ENCODE assay signal across 1 cellular context in genomic region chr4:6783111-6783981, GRCh38.
A peak's percentile ranks its signal among the peaks of the same experiment; 100 is the strongest.
TF ChIP-seq lines count a peak whose summit lies in the region.

No MANE protein-coding gene starts in this region.

TF ChIP-seq in HepG2, 621 proteins besides CTCF, POLR2A, EP300 and RAD21 (continued from another document and continues in another):
- TF ChIP-seq, protein P1, sequence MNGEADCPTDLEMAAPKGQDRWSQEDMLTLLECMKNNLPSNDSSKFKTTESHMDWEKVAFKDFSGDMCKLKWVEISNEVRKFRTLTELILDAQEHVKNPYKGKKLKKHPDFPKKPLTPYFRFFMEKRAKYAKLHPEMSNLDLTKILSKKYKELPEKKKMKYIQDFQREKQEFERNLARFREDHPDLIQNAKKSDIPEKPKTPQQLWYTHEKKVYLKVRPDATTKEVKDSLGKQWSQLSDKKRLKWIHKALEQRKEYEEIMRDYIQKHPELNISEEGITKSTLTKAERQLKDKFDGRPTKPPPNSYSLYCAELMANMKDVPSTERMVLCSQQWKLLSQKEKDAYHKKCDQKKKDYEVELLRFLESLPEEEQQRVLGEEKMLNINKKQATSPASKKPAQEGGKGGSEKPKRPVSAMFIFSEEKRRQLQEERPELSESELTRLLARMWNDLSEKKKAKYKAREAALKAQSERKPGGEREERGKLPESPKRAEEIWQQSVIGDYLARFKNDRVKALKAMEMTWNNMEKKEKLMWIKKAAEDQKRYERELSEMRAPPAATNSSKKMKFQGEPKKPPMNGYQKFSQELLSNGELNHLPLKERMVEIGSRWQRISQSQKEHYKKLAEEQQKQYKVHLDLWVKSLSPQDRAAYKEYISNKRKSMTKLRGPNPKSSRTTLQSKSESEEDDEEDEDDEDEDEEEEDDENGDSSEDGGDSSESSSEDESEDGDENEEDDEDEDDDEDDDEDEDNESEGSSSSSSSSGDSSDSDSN (CRISPR knock-in tag; IDR thresholded peaks at IDR 0.05), result peak; percentile 88
- TF ChIP-seq SUZ12 (IDR thresholded peaks at IDR 0.05; ENCODE audit: low read depth, low read length) (no peak), ZNF382 (CRISPR knock-in tag; IDR thresholded peaks at IDR 0.05; ENCODE audit: borderline replicate concordance) (no peak), ZNF180 (CRISPR knock-in tag; IDR thresholded peaks at IDR 0.05; ENCODE audit: borderline replicate concordance, low read depth) (no peak), ZNF878 (CRISPR knock-in tag; IDR thresholded peaks at IDR 0.05) (no peak), ZNF362 (CRISPR knock-in tag; IDR thresholded peaks at IDR 0.05; ENCODE audit: borderline replicate concordance) (no peak), DPF2 (CRISPR knock-in tag; IDR thresholded peaks at IDR 0.05; ENCODE audit: borderline replicate concordance, low read depth) (no peak), ZNF547 (CRISPR knock-in tag; IDR thresholded peaks at IDR 0.05) (no peak), KLF9 (CRISPR knock-in tag; IDR thresholded peaks at IDR 0.05; ENCODE audit: low read depth) (no peak), MAFF (IDR thresholded peaks at IDR 0.05; ENCODE audit: low read depth, low read length) (no peak), ATF1 (CRISPR knock-in tag; IDR thresholded peaks at IDR 0.05) (no peak), ZNF33B (CRISPR knock-in tag; IDR thresholded peaks at IDR 0.05) (no peak), ZNF703 (CRISPR knock-in tag; IDR thresholded peaks at IDR 0.05; ENCODE audit: borderline replicate concordance) (no peak), ZNF552 (CRISPR knock-in tag; IDR thresholded peaks at IDR 0.05; ENCODE audit: borderline replicate concordance) (no peak), ZNF800 (CRISPR knock-in tag; IDR thresholded peaks at IDR 0.05) (no peak), ZNF326 (CRISPR knock-in tag; IDR thresholded peaks at IDR 0.05; ENCODE audit: borderline replicate concordance) (no peak), ZNF629 (CRISPR knock-in tag; conservative IDR thresholded peaks at IDR 0.05) (no peak), FOXP1 (IDR thresholded peaks at IDR 0.05) (no peak), FOXP1 (CRISPR knock-in tag; IDR thresholded peaks at IDR 0.05) (no peak), ZNF251 (CRISPR knock-in tag; IDR thresholded peaks at IDR 0.05) (no peak), ZNF616 (CRISPR knock-in tag; IDR thresholded peaks at IDR 0.05; ENCODE audit: low read depth) (no peak), SMAD1 (CRISPR knock-in tag; IDR thresholded peaks at IDR 0.05; ENCODE audit: borderline replicate concordance, low read depth) (no peak), NFIB (CRISPR knock-in tag; IDR thresholded peaks at IDR 0.05; ENCODE audit: borderline replicate concordance) (no peak), HNF1B (CRISPR knock-in tag; IDR thresholded peaks at IDR 0.05) (0 out of 2 replicates have a peak, but pooled peaks have one; percentile 19), MBD4 (IDR thresholded peaks at IDR 0.05; ENCODE audit: borderline replicate concordance, low read length) (no peak), ZNF230 (CRISPR knock-in tag; IDR thresholded peaks at IDR 0.05) (no peak), RBFOX2 (IDR thresholded peaks at IDR 0.05; ENCODE audit: low read depth, low read length) (peak; percentile 86), ZNF891 (CRISPR knock-in tag; IDR thresholded peaks at IDR 0.05) (0 out of 2 replicates have a peak, but pooled peaks have one; percentile 41), SSRP1 (CRISPR knock-in tag; IDR thresholded peaks at IDR 0.05) (no peak), MAFG (CRISPR knock-in tag; IDR thresholded peaks at IDR 0.05) (no peak), ZNF143 (CRISPR knock-in tag; IDR thresholded peaks at IDR 0.05) (no peak), ZMYM4 (CRISPR knock-in tag; IDR thresholded peaks at IDR 0.05) (peak; percentile 49; the same call in 1 of the 2 replicates), ZNF225 (CRISPR knock-in tag; IDR thresholded peaks at IDR 0.05) (no peak), ZNF468 (CRISPR knock-in tag; IDR thresholded peaks at IDR 0.05) (no peak), NR2C2 (CRISPR knock-in tag; IDR thresholded peaks at IDR 0.05; ENCODE audit: borderline replicate concordance) (no peak; the same call in 1 of the 2 replicates), FOXK1 (CRISPR knock-in tag; IDR thresholded peaks at IDR 0.05; ENCODE audit: borderline replicate concordance, low read depth) (no peak), ZNF333 (CRISPR knock-in tag; IDR thresholded peaks at IDR 0.05; ENCODE audit: borderline replicate concordance) (no peak), ZKSCAN8 (CRISPR knock-in tag; IDR thresholded peaks at IDR 0.05; ENCODE audit: borderline replicate concordance) (no peak), ZNF749 (CRISPR knock-in tag; IDR thresholded peaks at IDR 0.05; ENCODE audit: borderline replicate concordance) (0 out of 2 replicates have a peak, but pooled peaks have one; percentile 73)
- TF ChIP-seq, protein P2, sequence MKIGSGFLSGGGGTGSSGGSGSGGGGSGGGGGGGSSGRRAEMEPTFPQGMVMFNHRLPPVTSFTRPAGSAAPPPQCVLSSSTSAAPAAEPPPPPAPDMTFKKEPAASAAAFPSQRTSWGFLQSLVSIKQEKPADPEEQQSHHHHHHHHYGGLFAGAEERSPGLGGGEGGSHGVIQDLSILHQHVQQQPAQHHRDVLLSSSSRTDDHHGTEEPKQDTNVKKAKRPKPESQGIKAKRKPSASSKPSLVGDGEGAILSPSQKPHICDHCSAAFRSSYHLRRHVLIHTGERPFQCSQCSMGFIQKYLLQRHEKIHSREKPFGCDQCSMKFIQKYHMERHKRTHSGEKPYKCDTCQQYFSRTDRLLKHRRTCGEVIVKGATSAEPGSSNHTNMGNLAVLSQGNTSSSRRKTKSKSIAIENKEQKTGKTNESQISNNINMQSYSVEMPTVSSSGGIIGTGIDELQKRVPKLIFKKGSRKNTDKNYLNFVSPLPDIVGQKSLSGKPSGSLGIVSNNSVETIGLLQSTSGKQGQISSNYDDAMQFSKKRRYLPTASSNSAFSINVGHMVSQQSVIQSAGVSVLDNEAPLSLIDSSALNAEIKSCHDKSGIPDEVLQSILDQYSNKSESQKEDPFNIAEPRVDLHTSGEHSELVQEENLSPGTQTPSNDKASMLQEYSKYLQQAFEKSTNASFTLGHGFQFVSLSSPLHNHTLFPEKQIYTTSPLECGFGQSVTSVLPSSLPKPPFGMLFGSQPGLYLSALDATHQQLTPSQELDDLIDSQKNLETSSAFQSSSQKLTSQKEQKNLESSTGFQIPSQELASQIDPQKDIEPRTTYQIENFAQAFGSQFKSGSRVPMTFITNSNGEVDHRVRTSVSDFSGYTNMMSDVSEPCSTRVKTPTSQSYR (CRISPR knock-in tag; IDR thresholded peaks at IDR 0.05; ENCODE audit: borderline replicate concordance), result no peak
- TF ChIP-seq, protein P3, sequence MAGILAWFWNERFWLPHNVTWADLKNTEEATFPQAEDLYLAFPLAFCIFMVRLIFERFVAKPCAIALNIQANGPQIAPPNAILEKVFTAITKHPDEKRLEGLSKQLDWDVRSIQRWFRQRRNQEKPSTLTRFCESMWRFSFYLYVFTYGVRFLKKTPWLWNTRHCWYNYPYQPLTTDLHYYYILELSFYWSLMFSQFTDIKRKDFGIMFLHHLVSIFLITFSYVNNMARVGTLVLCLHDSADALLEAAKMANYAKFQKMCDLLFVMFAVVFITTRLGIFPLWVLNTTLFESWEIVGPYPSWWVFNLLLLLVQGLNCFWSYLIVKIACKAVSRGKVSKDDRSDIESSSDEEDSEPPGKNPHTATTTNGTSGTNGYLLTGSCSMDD (CRISPR knock-in tag; IDR thresholded peaks at IDR 0.05), result no peak
- TF ChIP-seq, protein P4, sequence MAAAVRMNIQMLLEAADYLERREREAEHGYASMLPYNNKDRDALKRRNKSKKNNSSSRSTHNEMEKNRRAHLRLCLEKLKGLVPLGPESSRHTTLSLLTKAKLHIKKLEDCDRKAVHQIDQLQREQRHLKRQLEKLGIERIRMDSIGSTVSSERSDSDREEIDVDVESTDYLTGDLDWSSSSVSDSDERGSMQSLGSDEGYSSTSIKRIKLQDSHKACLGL (CRISPR knock-in tag; IDR thresholded peaks at IDR 0.05), result peak; percentile 45
- TF ChIP-seq, protein P5, sequence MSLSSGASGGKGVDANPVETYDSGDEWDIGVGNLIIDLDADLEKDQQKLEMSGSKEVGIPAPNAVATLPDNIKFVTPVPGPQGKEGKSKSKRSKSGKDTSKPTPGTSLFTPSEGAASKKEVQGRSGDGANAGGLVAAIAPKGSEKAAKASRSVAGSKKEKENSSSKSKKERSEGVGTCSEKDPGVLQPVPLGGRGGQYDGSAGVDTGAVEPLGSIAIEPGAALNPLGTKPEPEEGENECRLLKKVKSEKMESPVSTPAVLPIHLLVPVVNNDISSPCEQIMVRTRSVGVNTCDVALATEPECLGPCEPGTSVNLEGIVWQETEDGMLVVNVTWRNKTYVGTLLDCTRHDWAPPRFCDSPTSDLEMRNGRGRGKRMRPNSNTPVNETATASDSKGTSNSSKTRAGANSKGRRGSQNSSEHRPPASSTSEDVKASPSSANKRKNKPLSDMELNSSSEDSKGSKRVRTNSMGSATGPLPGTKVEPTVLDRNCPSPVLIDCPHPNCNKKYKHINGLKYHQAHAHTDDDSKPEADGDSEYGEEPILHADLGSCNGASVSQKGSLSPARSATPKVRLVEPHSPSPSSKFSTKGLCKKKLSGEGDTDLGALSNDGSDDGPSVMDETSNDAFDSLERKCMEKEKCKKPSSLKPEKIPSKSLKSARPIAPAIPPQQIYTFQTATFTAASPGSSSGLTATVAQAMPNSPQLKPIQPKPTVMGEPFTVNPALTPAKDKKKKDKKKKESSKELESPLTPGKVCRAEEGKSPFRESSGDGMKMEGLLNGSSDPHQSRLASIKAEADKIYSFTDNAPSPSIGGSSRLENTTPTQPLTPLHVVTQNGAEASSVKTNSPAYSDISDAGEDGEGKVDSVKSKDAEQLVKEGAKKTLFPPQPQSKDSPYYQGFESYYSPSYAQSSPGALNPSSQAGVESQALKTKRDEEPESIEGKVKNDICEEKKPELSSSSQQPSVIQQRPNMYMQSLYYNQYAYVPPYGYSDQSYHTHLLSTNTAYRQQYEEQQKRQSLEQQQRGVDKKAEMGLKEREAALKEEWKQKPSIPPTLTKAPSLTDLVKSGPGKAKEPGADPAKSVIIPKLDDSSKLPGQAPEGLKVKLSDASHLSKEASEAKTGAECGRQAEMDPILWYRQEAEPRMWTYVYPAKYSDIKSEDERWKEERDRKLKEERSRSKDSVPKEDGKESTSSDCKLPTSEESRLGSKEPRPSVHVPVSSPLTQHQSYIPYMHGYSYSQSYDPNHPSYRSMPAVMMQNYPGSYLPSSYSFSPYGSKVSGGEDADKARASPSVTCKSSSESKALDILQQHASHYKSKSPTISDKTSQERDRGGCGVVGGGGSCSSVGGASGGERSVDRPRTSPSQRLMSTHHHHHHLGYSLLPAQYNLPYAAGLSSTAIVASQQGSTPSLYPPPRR (CRISPR knock-in tag; IDR thresholded peaks at IDR 0.05; ENCODE audit: borderline replicate concordance), result no peak
- TF ChIP-seq, protein P6, sequence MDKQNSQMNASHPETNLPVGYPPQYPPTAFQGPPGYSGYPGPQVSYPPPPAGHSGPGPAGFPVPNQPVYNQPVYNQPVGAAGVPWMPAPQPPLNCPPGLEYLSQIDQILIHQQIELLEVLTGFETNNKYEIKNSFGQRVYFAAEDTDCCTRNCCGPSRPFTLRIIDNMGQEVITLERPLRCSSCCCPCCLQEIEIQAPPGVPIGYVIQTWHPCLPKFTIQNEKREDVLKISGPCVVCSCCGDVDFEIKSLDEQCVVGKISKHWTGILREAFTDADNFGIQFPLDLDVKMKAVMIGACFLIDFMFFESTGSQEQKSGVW (CRISPR knock-in tag; IDR thresholded peaks at IDR 0.05; ENCODE audit: borderline replicate concordance), result no peak
